9 cellular contexts compared by ENCODE assay signal in the genomic region with DNA sequence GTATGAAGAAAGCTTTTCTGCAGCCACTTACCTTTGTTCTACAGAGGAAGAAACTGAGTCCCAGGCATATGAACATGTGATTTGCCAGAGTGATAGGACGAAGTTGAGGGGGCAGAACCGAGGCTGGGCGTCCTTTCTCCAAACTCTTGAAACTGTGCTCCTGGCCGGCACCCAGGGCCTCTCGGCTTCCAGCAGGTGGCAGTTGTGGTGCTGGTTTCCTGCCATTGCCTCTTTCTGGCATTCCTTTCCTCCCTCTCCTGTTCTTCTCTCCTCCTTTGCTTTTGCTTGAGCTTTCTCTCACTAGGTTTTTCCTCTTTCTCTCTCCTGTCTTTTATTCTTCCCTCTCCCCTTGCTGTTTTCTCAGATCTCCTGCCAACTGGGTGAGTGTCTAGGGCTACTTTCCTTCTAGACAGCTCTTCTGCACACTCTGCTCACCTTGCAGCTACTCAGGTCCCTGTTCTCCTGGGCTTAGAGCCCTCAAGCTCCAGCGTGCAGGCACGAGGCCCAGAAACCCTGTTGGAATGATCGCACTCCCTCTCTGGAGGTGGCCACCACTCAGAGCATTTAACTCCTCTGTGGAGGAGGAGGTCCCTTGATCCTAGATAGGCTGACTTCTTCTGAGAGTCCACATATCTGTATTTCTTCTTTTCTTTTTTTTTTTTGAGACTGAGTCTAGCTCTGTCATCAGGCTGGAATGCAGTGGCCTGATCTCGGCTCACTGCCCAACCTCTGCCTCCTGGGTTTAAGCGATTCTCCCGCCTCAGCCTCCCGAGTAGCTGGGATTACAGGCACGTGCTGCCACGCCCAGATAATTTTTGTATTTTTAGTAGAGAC. TPM values are rescaled to one million over a fixed set of nuclear protein-coding genes. Genes with fewer than 3 reads are reported as not detected.
DNase-seq lines count a peak whose midpoint lies in the region; ATAC-seq and TF ChIP-seq lines count a peak whose summit lies in the region.
"Had no signal": no experiment of that assay in that cellular context is flagged by ENCODE, and none has a peak within 500 bp of the region (broad histone marks: within the 10 kb centered on the region; RNA-seq: fewer than 3 reads in every experiment).

No MANE protein-coding gene starts in this region.

- H3K4me1 ChIP-seq in Panc1 (ENCODE audit: control insufficient read depth, insufficient read depth, low read length) (no peaks in the 10 kb centered on the region), esophagus squamous epithelium (peaks cover 24 to 84% (median 46%) of the 10 kb centered on the region in 3 donors), neuronal stem cell (ENCODE audit: control insufficient read depth in 2 of 2, insufficient read depth in 1 of 2, low read depth in 1 of 2, low read length in 2 of 2) (peaks cover 0 to 6% of the 10 kb centered on the region in 2 donors)

- no TSS peak for BruUV-seq in Panc1 (replicated peaks; lab: Mats Ljungman, UMichigan)

- no peak overlapping the region for H2BK15ac ChIP-seq in neuronal stem cell (ENCODE audit: low read length)

- TF ChIP-seq CTCF in GM06990 (IDR thresholded peaks at IDR 0.05; ENCODE audit: insufficient read depth, low read length, poor library complexity, severe bottlenecking), result peak; percentile 53
- peak; percentile 67 for TF ChIP-seq CTCF in Panc1 (IDR thresholded peaks at IDR 0.05)
- peak in 5 of 6 experiments; percentile 38 to 66 (median 47) for TF ChIP-seq CTCF in esophagus squamous epithelium (IDR thresholded peaks at IDR 0.05)

- no peak overlapping the region for H3K9ac ChIP-seq in neuronal stem cell (ENCODE audit: low read depth, low read length, poor library complexity)

- TF ChIP-seq POLR2A in esophagus squamous epithelium (IDR thresholded peaks at IDR 0.05), result no peak

- H3K79me1 ChIP-seq in neuronal stem cell (ENCODE audit: low read depth, low read length), result no peaks in the 10 kb centered on the region

- no peak overlapping the region for H2AFZ ChIP-seq in neuronal stem cell (ENCODE audit: low read length)

- POLR2A ChIA-PET in Panc1 (lab: Charles Lee), result no interaction called here

- H3K4me2 ChIP-seq in neuronal stem cell (ENCODE audit: insufficient read depth, low read length, poor library complexity, severe bottlenecking), result no peak overlapping the region

- ATAC-seq in Panc1, result peak; percentile 75; the same call in 1 of the 2 replicates
- no peak for ATAC-seq in GM18519 (IDR thresholded peaks at IDR 0.05; ENCODE audit: low FRiP score, unreplicated experiment)

- H2BK12ac ChIP-seq in neuronal stem cell (ENCODE audit: low read length), result no peak overlapping the region

- H3K27ac ChIP-seq in Panc1 (ENCODE audit: low read length) (no peak overlapping the region), esophagus squamous epithelium (peak overlapping the region in 1 of 4 donors; percentile 55), neuronal stem cell (replicated peaks; ENCODE audit: low read length) (no peak overlapping the region)

- peaks cover 2% of the 10 kb centered on the region for H3K36me3 ChIP-seq in GM06990 (ENCODE audit: control insufficient read depth, insufficient read depth, low read length)
- no peaks in the 10 kb centered on the region for H3K36me3 ChIP-seq in Panc1 (ENCODE audit: control insufficient read depth, insufficient read depth, low read length)
- H3K36me3 ChIP-seq in esophagus squamous epithelium, result no peaks in the 10 kb centered on the region
- peaks cover 0 to 36% of the 10 kb centered on the region in 2 donors for H3K36me3 ChIP-seq in neuronal stem cell (replicated peaks in 1 of 2; ENCODE audit: control insufficient read depth in 2 of 2, insufficient read depth in 2 of 2, low read length in 2 of 2)

- H3K27me3 ChIP-seq in GM06990 (replicated peaks; ENCODE audit: control insufficient read depth, insufficient read depth, low read length), result no peaks in the 10 kb centered on the region
- H3K27me3 ChIP-seq in Panc1 (ENCODE audit: control insufficient read depth, insufficient read depth, low read length), result no peaks in the 10 kb centered on the region
- H3K27me3 ChIP-seq in esophagus squamous epithelium, result no peaks in the 10 kb centered on the region
- no peaks in the 10 kb centered on the region for H3K27me3 ChIP-seq in neuronal stem cell (ENCODE audit: control insufficient read depth in 3 of 3, insufficient read depth in 3 of 3, low read depth in 1 of 3, low read length in 3 of 3)

- H3K23ac ChIP-seq in neuronal stem cell (ENCODE audit: low read depth, low read length, poor library complexity), result no peak overlapping the region

- H3K9me3 ChIP-seq in Panc1 (ENCODE audit: control insufficient read depth, insufficient read depth, low read depth, low read length) (no peaks in the 10 kb centered on the region), esophagus squamous epithelium (no peaks in the 10 kb centered on the region), neuronal stem cell (replicated peaks in 1 of 2; ENCODE audit: control insufficient read depth in 2 of 2, insufficient read depth in 1 of 2, low read depth in 1 of 2, low read length in 2 of 2) (no peaks in the 10 kb centered on the region)

- H3K14ac ChIP-seq in neuronal stem cell (ENCODE audit: low read length), result no peak overlapping the region

- DNase-seq in GM06990 (ENCODE audit: extremely low read depth, insufficient read length) (no peak), Panc1 (ENCODE audit: low read depth, low spot score) (no peak), esophagus squamous epithelium (lab: John Stamatoyannopoulos, UW) (no peak), occipital lobe (lab: John Stamatoyannopoulos, UW) (peak; percentile 42), NCI-H1048 (lab: John Stamatoyannopoulos, UW) (no peak), dedifferentiated amniotic fluid mesenchymal stem cell (ENCODE audit: extremely low spot score) (no peak), neuronal stem cell (ENCODE audit: low spot score) (no peak)

- no peak overlapping the region for H3K4ac ChIP-seq in neuronal stem cell (ENCODE audit: low read length)

- WGBS in esophagus squamous epithelium, 2 donors, result 14 to 39% methylated on average over 14 of the region's 14 CpGs
- WGBS in neuronal stem cell (ENCODE audit: extremely low coverage in 2 of 2, insufficient read length in 2 of 2, insufficient replicate concordance in 1 of 2), 2 donors, result no CpG with 5 or more reads among the region's 14 CpGs

- no peak overlapping the region for H4K8ac ChIP-seq in neuronal stem cell (ENCODE audit: low read depth, low read length)

- in situ Hi-C loops in Panc1 (cut with HindIII; ENCODE audit: low pct_unique_long_range_greater_than_20kb, low sequenced_read_pairs), result no loop called here

- no peak overlapping the region for H4K91ac ChIP-seq in neuronal stem cell (ENCODE audit: low read depth, low read length, poor library complexity)

- H3K4me3 ChIP-seq in GM06990 (replicated peaks; ENCODE audit: low read depth, low read length) (no peak overlapping the region), Panc1 (ENCODE audit: low read depth in 2 of 2, low read length in 2 of 2) (no peak overlapping the region), esophagus squamous epithelium (no peak overlapping the region), neuronal stem cell (ENCODE audit: low read length in 2 of 2) (no peak overlapping the region)
- H3K4me3 ChIP-seq: skin epidermis had no signal

- no peak overlapping the region for H2BK120ac ChIP-seq in neuronal stem cell (ENCODE audit: low read depth, low read length)

- no peak overlapping the region for H2AK5ac ChIP-seq in neuronal stem cell (ENCODE audit: low read depth, low read length)

- CTCF ChIA-PET in Panc1 (lab: Charles Lee), result interaction anchor here (2.1 kb wide), 1 partner anchor 74 kb away, joined by 11 read pairs; no protein-coding TSS in a partner anchor

- intact Hi-C loops in Panc1 (cut with micrococcal nuclease; ENCODE audit: unreplicated experiment), result loop anchor here (1.0 kb wide), 1 partner anchor 74 kb away; no protein-coding TSS in a partner anchor
- intact Hi-C loops in esophagus squamous epithelium (cut with DNase I), result loop anchor here (5.0 kb wide), 1 partner anchor 75 kb away; no protein-coding TSS in a partner anchor

- H2BK5ac ChIP-seq in neuronal stem cell (ENCODE audit: low read length), result no peak overlapping the region

- H3K18ac ChIP-seq in neuronal stem cell (ENCODE audit: low read length), result no peak overlapping the region

RNA-seq across cellular contexts. Expression of gene TRAK1, which starts 26.2 kb away (rescaled TPM):
- 38.4 TPM for total RNA-seq in Panc1 (2021; ENCODE audit: unreplicated experiment)
- 36.8 TPM for polyA plus RNA-seq in Panc1 (2012; ENCODE audit: insufficient read length)
- total RNA-seq in esophagus squamous epithelium, result 10 to 100 TPM; 31.8 to 40.6 (median 37.7) TPM
- 46.3 TPM for total RNA-seq in occipital lobe
- 31.7 TPM for polyA plus RNA-seq in neuronal stem cell (2013, experiment 1 of 2)
- 32.5 TPM for polyA plus RNA-seq in neuronal stem cell (2013, experiment 2 of 2)
